ENCODE assay signal across 10 cellular contexts in the genomic region with DNA sequence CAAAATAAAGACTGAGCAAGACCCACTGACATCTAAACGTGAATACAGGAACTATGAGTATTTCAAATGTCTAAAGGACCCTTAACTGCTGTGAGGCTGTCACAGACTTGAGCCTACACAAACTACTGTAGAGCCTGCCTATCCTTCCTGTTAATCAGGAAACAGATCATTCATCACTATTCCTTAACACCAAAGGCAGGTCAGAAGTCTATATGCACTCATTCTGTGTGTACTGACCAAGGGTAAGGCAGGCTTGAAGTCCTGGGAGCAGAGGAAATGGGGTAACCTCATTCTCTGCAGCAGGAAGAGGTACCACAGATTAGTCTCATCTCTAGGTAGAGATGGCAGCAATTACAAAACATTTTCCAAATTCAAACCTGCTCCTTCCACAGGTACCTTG. TPM values are rescaled to one million over a fixed set of nuclear protein-coding genes. Genes with fewer than 3 reads are reported as not detected.
DNase-seq lines count a peak whose midpoint lies in the region; ATAC-seq and TF ChIP-seq lines count a peak whose summit lies in the region.
"Had no signal": no experiment of that assay in that cellular context is flagged by ENCODE, and none has a peak within 500 bp of the region (broad histone marks: within the 10 kb centered on the region; RNA-seq: fewer than 3 reads in every experiment).

No MANE protein-coding gene starts in this region.

- H3K27ac Mint-ChIP-seq in HFFc6, result no peak overlapping the region

- peak overlapping the region; percentile 74 for H3K27ac ChIP-seq in SK-N-MC
- H3K27ac ChIP-seq in prostate gland, result peak overlapping the region; percentile 54 to 57
- H3K27ac ChIP-seq in thyroid gland, result peak overlapping the region in 1 of 3 donors; percentile 26

- peak; percentile 27 for DNase-seq in DMS53 (lab: John Stamatoyannopoulos, UW)
- no peak for DNase-seq in SK-N-MC (ENCODE audit: low read depth, low spot score)
- DNase-seq in fibroblast of villous mesenchyme (ENCODE audit: low read depth), result peak; percentile 14
- no peak for DNase-seq in prostate gland (ENCODE audit: low spot score)
- no peak for DNase-seq in DMS 273 (lab: John Stamatoyannopoulos, UW; ENCODE audit: unreplicated experiment)
- DNase-seq in thyroid gland, result no peak
- no peak for DNase-seq in HFFc6
- DNase-seq: CD4-positive, CD25-positive, alpha-beta regulatory T cell; NCI-H2107 had no signal

- TF ChIP-seq CTCF in fibroblast of villous mesenchyme (IDR thresholded peaks at IDR 0.05; ENCODE audit: insufficient read depth, low read depth, low read length) (no peak), prostate gland (IDR thresholded peaks at IDR 0.05) (no peak), thyroid gland (IDR thresholded peaks at IDR 0.05) (no peak), HFFc6 (IDR thresholded peaks at IDR 0.05) (no peak)

- peak overlapping the region; percentile 44 for H3K4me3 ChIP-seq in SK-N-MC
- no peak overlapping the region for H3K4me3 ChIP-seq in fibroblast of villous mesenchyme (ENCODE audit: low read depth, low read length)
- H3K4me3 ChIP-seq in prostate gland, result no peak overlapping the region
- no peak overlapping the region for H3K4me3 ChIP-seq in thyroid gland (replicated peaks in 1 of 3)

- ATAC-seq in HG03520 (IDR thresholded peaks at IDR 0.05; ENCODE audit: unreplicated experiment), result no peak

- 4% methylated on average over 1 of the region's 1 CpG for WGBS in prostate gland
- 16 to 22% methylated on average over 1 of the region's 1 CpG for WGBS in thyroid gland, 2 donors

- H3K4me3 Mint-ChIP-seq in HFFc6, result no peak overlapping the region
- H3K4me3 Mint-ChIP-seq: CD4-positive, CD25-positive, alpha-beta regulatory T cell had no signal

- no peaks in the 10 kb centered on the region for H3K27me3 ChIP-seq in prostate gland (replicated peaks; ENCODE audit: insufficient read depth)
- no peaks in the 10 kb centered on the region for H3K27me3 ChIP-seq in thyroid gland

- peaks cover 9% of the 10 kb centered on the region; the same call in 1 of the 2 replicates for H3K36me3 Mint-ChIP-seq in HFFc6 (ENCODE audit: low read depth)

- H3K27me3 Mint-ChIP-seq in HFFc6 (ENCODE audit: insufficient read depth), result no peaks in the 10 kb centered on the region; the same call in 1 of the 2 replicates
- H3K27me3 Mint-ChIP-seq: CD4-positive, CD25-positive, alpha-beta regulatory T cell had no signal

- H3K9ac ChIP-seq in SK-N-MC (ENCODE audit: insufficient read length), result no peak overlapping the region

- intact Hi-C loops in prostate gland (cut with DNase I) (no loop called here), thyroid gland (cut with DNase I) (no loop called here)

- H3K9me3 Mint-ChIP-seq in HFFc6, result no peaks in the 10 kb centered on the region

- H3K9me3 ChIP-seq in SK-N-MC (ENCODE audit: low read depth, low read length) (no peaks in the 10 kb centered on the region), prostate gland (no peaks in the 10 kb centered on the region), thyroid gland (no peaks in the 10 kb centered on the region)

- H3K4me1 ChIP-seq in prostate gland (replicated peaks) (peaks cover 12% of the 10 kb centered on the region), thyroid gland (peaks cover 31 to 69% of the 10 kb centered on the region in 2 donors)

- H3K4me1 Mint-ChIP-seq in HFFc6 (ENCODE audit: low read depth), result peaks cover 35% of the 10 kb centered on the region

- TF ChIP-seq POLR2A in prostate gland (IDR thresholded peaks at IDR 0.05) (no peak), thyroid gland (IDR thresholded peaks at IDR 0.05) (no peak)

- H3K36me3 ChIP-seq in SK-N-MC (ENCODE audit: insufficient read depth, low read length) (no peaks in the 10 kb centered on the region), prostate gland (no peaks in the 10 kb centered on the region), thyroid gland (no peaks in the 10 kb centered on the region)

RNA-seq across cellular contexts. Expression of a gene that starts 30.7 kb away (rescaled TPM):
- 137 and 146 TPM in 2 replicates for total RNA-seq in fibroblast of villous mesenchyme
- total RNA-seq in prostate gland, result 100 to 1,000 TPM; 147 to 266 TPM
- total RNA-seq in thyroid gland, result 100 to 1,000 TPM in 3 of 4 donors, 10 to 100 TPM in 1; 86.7 to 134 (median 124) TPM
- total RNA-seq in HFFc6 (2021; fragmentation: NEBNext Ultra II Directional; extraction: Animal tissue kit (Norgen Biotek cat#: 25700)), result 100 to 1,000 TPM; 183 to 215 (median 204) TPM

Comparison
In these comparisons a context has a peak if more than half of its experiments do, and no peak if none do; other contexts are left out.
1. DNase-seq: peak in DMS53 (single experiment) and fibroblast of villous mesenchyme (single experiment); none in SK-N-MC (single experiment), prostate gland (single experiment), DMS 273 (single experiment), thyroid gland (0 of 2) and HFFc6 (single experiment).